Comparison of ENCODE assay signal across 8 cellular contexts in the genomic region with DNA sequence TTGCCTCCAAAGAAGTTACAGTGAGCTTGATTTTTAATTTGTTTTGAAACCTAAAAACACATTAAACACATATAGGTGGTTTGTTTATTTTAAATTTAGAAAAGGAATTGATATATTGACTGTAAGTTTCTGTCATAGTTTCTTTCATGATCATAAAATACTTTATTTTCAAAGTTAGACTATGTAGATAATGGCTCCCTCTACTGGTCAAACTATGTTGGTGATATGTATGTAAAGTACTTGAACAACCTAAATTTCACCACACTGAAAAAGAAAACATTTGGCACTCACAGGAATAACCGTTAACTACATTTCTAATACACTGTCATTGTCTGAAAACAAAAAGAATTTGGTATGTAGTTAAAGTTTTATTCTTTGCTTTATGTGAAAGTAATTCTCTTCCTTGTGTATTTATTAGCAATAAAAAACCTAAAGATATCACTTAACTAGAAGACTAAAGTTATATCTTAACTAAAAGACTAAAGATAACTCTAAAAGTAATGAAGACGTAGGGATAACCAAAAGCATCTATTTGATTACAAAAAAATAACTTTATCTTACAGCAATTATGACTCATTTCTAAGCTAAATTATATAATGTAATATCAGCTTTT.
DNase-seq lines count a peak whose midpoint lies in the region; ATAC-seq and TF ChIP-seq lines count a peak whose summit lies in the region.

No MANE protein-coding gene starts in this region.

- no peak overlapping the region for H3K9ac ChIP-seq in PC-3 (ENCODE audit: low read length)

- H3K9me3 ChIP-seq in left ventricle myocardium inferior (replicated peaks): peaks cover 4% of the 10 kb centered on the region
- H3K9me3 ChIP-seq in right cardiac atrium (ENCODE audit: control insufficient read depth, low read length): no peaks in the 10 kb centered on the region
- H3K9me3 ChIP-seq in PC-3 (ENCODE audit: low read length): no peaks in the 10 kb centered on the region
- H3K9me3 ChIP-seq in psoas muscle: no peaks in the 10 kb centered on the region

- no peak overlapping the region for H2AFZ ChIP-seq in PC-3 (ENCODE audit: low read length)

- CTCF ChIA-PET in PC-3 (lab: Charles Lee): interaction anchor here (1.5 kb wide), 1 partner anchor 383 kb away, joined by 5 read pairs; no protein-coding TSS in a partner anchor

- intact Hi-C loops in left ventricle myocardium inferior (cut with micrococcal nuclease) (no loop called here), right cardiac atrium (cut with DNase I) (no loop called here), PC-3 (cut with micrococcal nuclease) (loop anchor here (1.0 to 2.0 kb wide), 4 partner anchors 313 to 743 kb away; no protein-coding TSS in a partner anchor), psoas muscle (cut with DNase I) (no loop called here)

- no peak for DNase-seq in left ventricle myocardium inferior
- DNase-seq in right cardiac atrium: no peak
- DNase-seq in HS-27A (ENCODE audit: low read depth): peak; percentile 17
- DNase-seq in PC-3: peak; percentile 77
- DNase-seq in epithelial cell of esophagus (ENCODE audit: low read depth): peak; percentile 57
- no peak for DNase-seq in psoas muscle
- no peak for DNase-seq in activated CD4-positive, alpha-beta T cell treated with anti-CD3 and anti-CD28 coated beads, Interleukin-2, amount 50 U/mL, for 48 hours

- no peak overlapping the region for H3K4me3 ChIP-seq in left ventricle myocardium inferior
- no peak overlapping the region for H3K4me3 ChIP-seq in right cardiac atrium (ENCODE audit: low read length)
- no peak overlapping the region for H3K4me3 ChIP-seq in PC-3 (ENCODE audit: low read length)
- H3K4me3 ChIP-seq in epithelial cell of esophagus (ENCODE audit: low read length): no peak overlapping the region
- H3K4me3 ChIP-seq in psoas muscle: no peak overlapping the region

- H3K79me2 ChIP-seq in PC-3 (ENCODE audit: low read length): no peaks in the 10 kb centered on the region

- H3K4me2 ChIP-seq in PC-3 (ENCODE audit: low read length): no peak overlapping the region

- no peaks in the 10 kb centered on the region for H4K20me1 ChIP-seq in PC-3 (ENCODE audit: low read length)

- POLR2A ChIA-PET in PC-3 (lab: Charles Lee; ENCODE audit: unreplicated experiment): no interaction called here

- WGBS in right cardiac atrium: 9% methylated on average over 2 of the region's 2 CpGs
- WGBS in psoas muscle, 3 donors: 31 to 44% (median 41%) methylated on average over 2 of the region's 2 CpGs

- H3K9me2 ChIP-seq in PC-3 (replicated peaks; ENCODE audit: low read length): no peaks in the 10 kb centered on the region

- H3K4me1 ChIP-seq in left ventricle myocardium inferior: no peaks in the 10 kb centered on the region
- no peaks in the 10 kb centered on the region for H3K4me1 ChIP-seq in right cardiac atrium (ENCODE audit: control insufficient read depth, insufficient read depth, low read length)
- no peaks in the 10 kb centered on the region for H3K4me1 ChIP-seq in PC-3 (ENCODE audit: insufficient read depth, low read length)
- no peaks in the 10 kb centered on the region for H3K4me1 ChIP-seq in psoas muscle

- TF ChIP-seq CTCF in left ventricle myocardium inferior (IDR thresholded peaks at IDR 0.05; ENCODE audit: borderline replicate concordance): peak; percentile 58
- TF ChIP-seq CTCF in PC-3 (conservative IDR thresholded peaks at IDR 0.05; ENCODE audit: low read depth, low read length): peak; percentile 88
- peak; percentile 51 for TF ChIP-seq CTCF in epithelial cell of esophagus (IDR thresholded peaks at IDR 0.05; ENCODE audit: insufficient read depth, low read depth, low read length, missing control alignments)
- TF ChIP-seq CTCF in psoas muscle (IDR thresholded peaks at IDR 0.05): peak; percentile 44

- no TSS peak for BruUV-seq in PC-3 (replicated peaks; lab: Mats Ljungman, UMichigan)

- H3K27me3 ChIP-seq in left ventricle myocardium inferior (ENCODE audit: low read depth) (no peaks in the 10 kb centered on the region), right cardiac atrium (ENCODE audit: control insufficient read depth, insufficient read depth) (no peaks in the 10 kb centered on the region), PC-3 (ENCODE audit: low read length) (peaks cover 6% of the 10 kb centered on the region; the same call in 1 of the 2 replicates), psoas muscle (ENCODE audit: insufficient read depth in 3 of 3, low read length in 2 of 3) (no peaks in the 10 kb centered on the region)

- no peaks in the 10 kb centered on the region for H3F3A ChIP-seq in PC-3 (ENCODE audit: low read length, unreplicated experiment)

- H3K36me3 ChIP-seq in left ventricle myocardium inferior (no peaks in the 10 kb centered on the region), PC-3 (ENCODE audit: low read depth, low read length) (no peaks in the 10 kb centered on the region), psoas muscle (ENCODE audit: insufficient read depth in 1 of 2, low read depth in 1 of 2) (no peaks in the 10 kb centered on the region)

- H3K27ac ChIP-seq in left ventricle myocardium inferior (replicated peaks) (no peak overlapping the region), right cardiac atrium (ENCODE audit: low read length) (no peak overlapping the region), PC-3 (ENCODE audit: low read length) (no peak overlapping the region), psoas muscle (no peak overlapping the region)

- ATAC-seq in right cardiac atrium: no peak
- ATAC-seq in PC-3: peak; percentile 51
- ATAC-seq in psoas muscle: no peak
- ATAC-seq in GM21381 (IDR thresholded peaks at IDR 0.05; ENCODE audit: unreplicated experiment): no peak

Comparison
In these comparisons a context has a peak if more than half of its experiments do, and no peak if none do; other contexts are left out.
1. DNase-seq: peak in HS-27A (single experiment), PC-3 (single experiment) and epithelial cell of esophagus (single experiment); none in left ventricle myocardium inferior (single experiment), right cardiac atrium (0 of 3), psoas muscle (0 of 2) and activated CD4-positive, alpha-beta T cell treated with anti-CD3 and anti-CD28 coated beads, Interleukin-2, amount 50 U/mL, for 48 hours (0 of 2).
2. Peak in every context shown above with its lines, with median percentiles within 50 percentile points of each other: CTCF ChIP-seq.